Comparison of ENCODE assay signal across 17 cellular contexts in the genomic region with DNA sequence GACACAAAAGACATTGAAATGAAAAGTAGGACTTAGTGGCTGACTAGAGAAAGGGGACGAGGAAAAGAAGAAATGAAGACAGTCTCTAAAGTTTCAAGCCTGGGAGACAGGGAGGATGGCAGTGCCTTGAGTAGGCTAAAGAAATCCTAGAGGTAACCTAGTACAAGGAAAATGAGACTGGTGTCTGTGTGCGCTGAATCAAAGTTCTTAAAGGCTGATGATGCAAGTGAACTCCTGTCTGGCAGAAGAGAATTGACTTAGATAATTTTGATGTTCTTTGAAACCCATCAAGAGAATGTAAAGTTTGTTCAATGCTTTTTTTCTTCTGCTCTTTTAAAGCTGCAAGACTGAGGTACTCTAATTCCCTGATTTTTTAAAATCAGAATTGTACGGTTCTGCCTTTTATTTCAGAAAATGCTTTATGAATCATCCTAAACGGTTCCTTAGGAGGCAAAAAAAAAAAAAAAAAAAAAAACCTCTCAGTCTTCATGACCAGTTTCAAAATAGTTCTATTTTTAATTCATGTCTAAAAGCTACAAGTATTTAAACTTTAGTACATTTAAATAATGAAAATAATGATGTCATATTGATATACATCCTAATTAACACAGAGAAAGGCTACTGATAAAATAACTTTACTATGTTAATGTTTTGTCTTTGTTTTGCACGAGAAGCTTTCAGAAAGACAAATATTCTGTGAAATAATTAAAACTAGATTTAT.
A peak's percentile ranks its signal among the peaks of the same experiment; 100 is the strongest.
DNase-seq lines count a peak whose midpoint lies in the region; ATAC-seq and TF ChIP-seq lines count a peak whose summit lies in the region.
"Had no signal": no experiment of that assay in that cellular context is flagged by ENCODE, and none has a peak within 500 bp of the region (broad histone marks: within the 10 kb centered on the region; RNA-seq: fewer than 3 reads in every experiment).

No MANE protein-coding gene starts in this region.

- TF ChIP-seq POLR2A in body of pancreas (IDR thresholded peaks at IDR 0.05) (no peak), adrenal gland (IDR thresholded peaks at IDR 0.05) (no peak)

- H3K36me3 Mint-ChIP-seq in stimulated activated naive CD8-positive, alpha-beta T cell treated with anti-CD3 and anti-CD28 coated beads, Interleukin-15, Interleukin-2, amounts not matched to agents 100 ng/mL and 50 ng/mL, for 24 hours (ENCODE audit: low read depth) = peaks cover 12% of the 10 kb centered on the region
- H3K36me3 Mint-ChIP-seq in activated CD4-positive, alpha-beta memory T cell treated with anti-CD3 and anti-CD28 coated beads, Interleukin-2, amount 10 ng/mL, durations not matched to agents 7 days and 5 days (ENCODE audit: low read depth) = peaks cover 17% of the 10 kb centered on the region
- H3K36me3 Mint-ChIP-seq in glutamatergic neuron (ENCODE audit: unreplicated experiment) = no peaks in the 10 kb centered on the region

- intact Hi-C loops in body of pancreas (cut with DNase I) (no loop called here), adrenal gland (cut with DNase I) (no loop called here)

- H3K4me1 Mint-ChIP-seq in stimulated activated naive CD8-positive, alpha-beta T cell treated with anti-CD3 and anti-CD28 coated beads, Interleukin-15, Interleukin-2, amounts not matched to agents 100 ng/mL and 50 ng/mL, for 24 hours (ENCODE audit: low read depth) = peaks cover 51% of the 10 kb centered on the region
- peaks cover 38% of the 10 kb centered on the region for H3K4me1 Mint-ChIP-seq in activated CD4-positive, alpha-beta memory T cell treated with anti-CD3 and anti-CD28 coated beads, Interleukin-2, amount 10 ng/mL, durations not matched to agents 7 days and 5 days
- H3K4me1 Mint-ChIP-seq in glutamatergic neuron (ENCODE audit: low read depth, unreplicated experiment) = peaks cover 4% of the 10 kb centered on the region

- no peaks in the 10 kb centered on the region for H3K36me3 ChIP-seq in body of pancreas (replicated peaks in 1 of 2; ENCODE audit: insufficient read depth in 1 of 2, low read depth in 2 of 2)
- no peaks in the 10 kb centered on the region for H3K36me3 ChIP-seq in adrenal gland (replicated peaks in 1 of 2)
- H3K36me3 ChIP-seq: pancreas had no signal

- H3K9me3 ChIP-seq in body of pancreas (no peaks in the 10 kb centered on the region), adrenal gland (replicated peaks in 1 of 3) (no peaks in the 10 kb centered on the region)
- H3K9me3 ChIP-seq: pancreas had no signal

- CTCF ChIA-PET in activated CD4-positive, alpha-beta memory T cell treated with anti-CD3 and anti-CD28 coated beads, Interleukin-2, amount 10 ng/mL, durations not matched to agents 7 days and 5 days (lab: Charles Lee) = interaction anchor here (0.8 kb wide), 1 partner anchor 212 kb away, joined by 5 read pairs; no protein-coding TSS in a partner anchor

- TF ChIP-seq CTCF in fibroblast of the aortic adventitia (IDR thresholded peaks at IDR 0.05; ENCODE audit: insufficient read depth, low read length) = no peak
- TF ChIP-seq CTCF in body of pancreas (IDR thresholded peaks at IDR 0.05) = no peak
- no peak for TF ChIP-seq CTCF in glutamatergic neuron (IDR thresholded peaks at IDR 0.05; ENCODE audit: partially characterized antibody, unreplicated experiment)
- TF ChIP-seq CTCF in adrenal gland (IDR thresholded peaks at IDR 0.05) = no peak

- H3K9me3 Mint-ChIP-seq in stimulated activated naive CD8-positive, alpha-beta T cell treated with anti-CD3 and anti-CD28 coated beads, Interleukin-15, Interleukin-2, amounts not matched to agents 100 ng/mL and 50 ng/mL, for 24 hours = no peaks in the 10 kb centered on the region
- H3K9me3 Mint-ChIP-seq in activated CD4-positive, alpha-beta memory T cell treated with anti-CD3 and anti-CD28 coated beads, Interleukin-2, amount 10 ng/mL, durations not matched to agents 7 days and 5 days = no peaks in the 10 kb centered on the region
- H3K9me3 Mint-ChIP-seq in glutamatergic neuron (ENCODE audit: unreplicated experiment) = no peaks in the 10 kb centered on the region
- H3K9me3 Mint-ChIP-seq: activated T-helper 1 cell treated with anti-CD3 and anti-CD28 coated beads, Interleukin-12 subunit alpha, Interleukin-12 subunit beta, Interleukin-2, Interleukin-4 antibody, amounts not matched to agents 30 ng/mL and 10 ng/mL and 1 ng/mL, durations not matched to agents 14 hours and 24 hours and 36 hours had no signal

- no peaks in the 10 kb centered on the region for H3K27me3 Mint-ChIP-seq in stimulated activated naive CD8-positive, alpha-beta T cell treated with anti-CD3 and anti-CD28 coated beads, Interleukin-15, Interleukin-2, amounts not matched to agents 100 ng/mL and 50 ng/mL, for 24 hours
- no peaks in the 10 kb centered on the region for H3K27me3 Mint-ChIP-seq in activated CD4-positive, alpha-beta memory T cell treated with anti-CD3 and anti-CD28 coated beads, Interleukin-2, amount 10 ng/mL, durations not matched to agents 7 days and 5 days
- no peaks in the 10 kb centered on the region for H3K27me3 Mint-ChIP-seq in glutamatergic neuron (ENCODE audit: unreplicated experiment)

- H3K27ac Mint-ChIP-seq in stimulated activated naive CD8-positive, alpha-beta T cell treated with anti-CD3 and anti-CD28 coated beads, Interleukin-15, Interleukin-2, amounts not matched to agents 100 ng/mL and 50 ng/mL, for 24 hours = peak overlapping the region; percentile 93
- peak overlapping the region; percentile 21 for H3K27ac Mint-ChIP-seq in activated CD4-positive, alpha-beta memory T cell treated with anti-CD3 and anti-CD28 coated beads, Interleukin-2, amount 10 ng/mL, durations not matched to agents 7 days and 5 days
- no peak overlapping the region for H3K27ac Mint-ChIP-seq in glutamatergic neuron (ENCODE audit: unreplicated experiment)

- WGBS in body of pancreas, 2 donors = 83 to 86% methylated on average over 5 of the region's 5 CpGs
- 61 to 68% (median 63%) methylated on average over 5 of the region's 5 CpGs for WGBS in adrenal gland, 4 donors

- peak overlapping the region; percentile 64 for H3K4me3 Mint-ChIP-seq in stimulated activated naive CD8-positive, alpha-beta T cell treated with anti-CD3 and anti-CD28 coated beads, Interleukin-15, Interleukin-2, amounts not matched to agents 100 ng/mL and 50 ng/mL, for 24 hours
- H3K4me3 Mint-ChIP-seq in activated CD4-positive, alpha-beta memory T cell treated with anti-CD3 and anti-CD28 coated beads, Interleukin-2, amount 10 ng/mL, durations not matched to agents 7 days and 5 days = no peak overlapping the region
- H3K4me3 Mint-ChIP-seq in glutamatergic neuron (ENCODE audit: unreplicated experiment) = no peak overlapping the region
- H3K4me3 Mint-ChIP-seq: activated T-helper 1 cell treated with anti-CD3 and anti-CD28 coated beads, Interleukin-12 subunit alpha, Interleukin-12 subunit beta, Interleukin-2, Interleukin-4 antibody, amounts not matched to agents 30 ng/mL and 10 ng/mL and 1 ng/mL, durations not matched to agents 14 hours and 24 hours and 36 hours had no signal

- POLR2A ChIA-PET in activated CD4-positive, alpha-beta memory T cell treated with anti-CD3 and anti-CD28 coated beads, Interleukin-2, amount 10 ng/mL, durations not matched to agents 7 days and 5 days (lab: Charles Lee) = interaction anchor here (0.6 to 1.8 kb wide), 2 partner anchors 137 to 1310 kb away, joined by 3 to 4 read pairs; no protein-coding TSS in a partner anchor

- no peak for ATAC-seq in stimulated activated naive CD8-positive, alpha-beta T cell treated with anti-CD3 and anti-CD28 coated beads, Interleukin-15, Interleukin-2, amounts not matched to agents 100 U/mL and 50 U/mL, for 24 hours
- ATAC-seq in body of pancreas = no peak

- DNase-seq in stimulated activated naive CD8-positive, alpha-beta T cell treated with anti-CD3 and anti-CD28 coated beads, Interleukin-15, Interleukin-2, amounts not matched to agents 100 U/mL and 50 U/mL, for 24 hours = no peak
- DNase-seq in activated CD4-positive, alpha-beta memory T cell treated with anti-CD3 and anti-CD28 coated beads, Interleukin-2, amount 10 ng/mL, durations not matched to agents 7 days and 5 days = no peak
- peak; percentile 25 for DNase-seq in fibroblast of the aortic adventitia (ENCODE audit: low read depth)
- no peak for DNase-seq in NCI-H82 (lab: John Stamatoyannopoulos, UW)
- DNase-seq in body of pancreas = no peak
- DNase-seq in glutamatergic neuron = no peak
- DNase-seq in adrenal gland = no peak
- DNase-seq: activated CD4-positive, CD25-positive, alpha-beta regulatory T cell; DND-41; Kasumi-1; NCI-H2081 treated with DMSO at 0.1 percent for 48 hours; pancreas; trophoblast cell had no signal

- H3K27ac ChIP-seq in body of pancreas (no peak overlapping the region), adrenal gland (no peak overlapping the region)
- H3K27ac ChIP-seq: epithelial cell of prostate, pancreas had no signal

- H3K4me1 ChIP-seq in body of pancreas (no peaks in the 10 kb centered on the region), adrenal gland (replicated peaks in 1 of 2) (peaks cover 0 to 24% of the 10 kb centered on the region in 2 donors)
- H3K4me1 ChIP-seq: pancreas had no signal

- no peaks in the 10 kb centered on the region for H3K27me3 ChIP-seq in body of pancreas
- H3K27me3 ChIP-seq in adrenal gland = no peaks in the 10 kb centered on the region
- H3K27me3 ChIP-seq: pancreas had no signal

- H3K4me3 ChIP-seq in fibroblast of the aortic adventitia (ENCODE audit: low read depth, low read length) (no peak overlapping the region), body of pancreas (no peak overlapping the region), adrenal gland (no peak overlapping the region)
- H3K4me3 ChIP-seq: lung, pancreas had no signal
